Comparison of ENCODE assay signal across 8 cellular contexts in genomic region chr7:74657692-74658170, GRCh38. TPM values are rescaled to one million over a fixed set of nuclear protein-coding genes. Genes with fewer than 3 reads are reported as not detected.
DNase-seq lines count a peak whose midpoint lies in the region; ATAC-seq and TF ChIP-seq lines count a peak whose summit lies in the region.

TSS of gene GTF2I (plus strand) at chr7:74657718. CDS start at chr7:74689129, 31,411 bp downstream.

- TF ChIP-seq CTCF in fibroblast of villous mesenchyme (IDR thresholded peaks at IDR 0.05; ENCODE audit: insufficient read depth, low read depth, low read length) = no peak
- no peak for TF ChIP-seq CTCF in omental fat pad (IDR thresholded peaks at IDR 0.05)

- H3K4me3 ChIP-seq in BLaER1 treated with 17β-estradiol and CSF1 and Interleukin-3, amounts not matched to agents 10 nM and 100 nM = peak within 1 kb of the TSS; percentile 96 to 99 (median 98)
- peak within 1 kb of the TSS; percentile 76 for H3K4me3 ChIP-seq in fibroblast of villous mesenchyme (ENCODE audit: low read depth, low read length)

- no peaks in the 10 kb centered on the region for H3K9me3 Mint-ChIP-seq in activated CD8-positive, alpha-beta T cell treated with anti-CD3 and anti-CD28 coated beads, Interleukin-2, amount 10 ng/mL, durations not matched to agents 7 days and 5 days (ENCODE audit: insufficient read depth)

- POLR2A ChIA-PET in activated CD8-positive, alpha-beta T cell treated with anti-CD3 and anti-CD28 coated beads, Interleukin-2, amount 10 ng/mL, durations not matched to agents 7 days and 5 days (lab: Charles Lee) = interaction anchor here (1.1 to 1.6 kb wide), 2 partner anchors 10 to 14 kb away, joined by 3 read pairs; no protein-coding TSS in a partner anchor

- peaks cover 41 to 44% (median 43%) of the 10 kb centered on the region in 11 experiments for H4K20me1 ChIP-seq in BLaER1 treated with 17β-estradiol and CSF1 and Interleukin-3, amounts not matched to agents 10 nM and 100 nM

- no peak for DNase-seq in activated CD8-positive, alpha-beta T cell treated with anti-CD3 and anti-CD28 coated beads, Interleukin-2, amount 10 ng/mL, durations not matched to agents 7 days and 5 days
- DNase-seq in fibroblast of villous mesenchyme (ENCODE audit: low read depth) (no peak), omental fat pad (ENCODE audit: low spot score) (no peak), HPDE6-E6E7 (ENCODE audit: extremely low spot score) (no peak), 8988T (no peak)

- H3K27ac ChIP-seq in BLaER1 treated with 17β-estradiol and CSF1 and Interleukin-3, amounts not matched to agents 10 nM and 100 nM = peak within 1 kb of the TSS; percentile 93 to 100 (median 100)

- H3K4me2 ChIP-seq in BLaER1 treated with 17β-estradiol and CSF1 and Interleukin-3, amounts not matched to agents 10 nM and 100 nM = peak within 1 kb of the TSS; percentile 95 to 100 (median 97)

- ATAC-seq in GM19397 (IDR thresholded peaks at IDR 0.05; ENCODE audit: unreplicated experiment) (peak; percentile 20), HG03457 (IDR thresholded peaks at IDR 0.05; ENCODE audit: unreplicated experiment) (peak; percentile 8), omental fat pad (ENCODE audit: low FRiP score) (peak; percentile 38)
- peak; percentile 45 for ATAC-seq in activated CD8-positive, alpha-beta T cell treated with anti-CD3 and anti-CD28 coated beads, Interleukin-2, amount 10 ng/mL, durations not matched to agents 7 days and 5 days

- peaks cover 26% of the 10 kb centered on the region for H3K36me3 Mint-ChIP-seq in activated CD8-positive, alpha-beta T cell treated with anti-CD3 and anti-CD28 coated beads, Interleukin-2, amount 10 ng/mL, durations not matched to agents 7 days and 5 days (ENCODE audit: low read depth)

- H3K9ac ChIP-seq in BLaER1 treated with 17β-estradiol and CSF1 and Interleukin-3, amounts not matched to agents 10 nM and 100 nM = peak within 1 kb of the TSS; percentile 98 to 100 (median 100)

- H3K27me3 ChIP-seq in BLaER1 treated with 17β-estradiol and CSF1 and Interleukin-3, amounts not matched to agents 10 nM and 100 nM = no peaks in the 10 kb centered on the region

- H3K27ac Mint-ChIP-seq in activated CD8-positive, alpha-beta T cell treated with anti-CD3 and anti-CD28 coated beads, Interleukin-2, amount 10 ng/mL, durations not matched to agents 7 days and 5 days = peak within 1 kb of the TSS; percentile 91

- CTCF ChIA-PET in activated CD8-positive, alpha-beta T cell treated with anti-CD3 and anti-CD28 coated beads, Interleukin-2, amount 10 ng/mL, durations not matched to agents 7 days and 5 days (lab: Charles Lee) = interaction anchor here (0.6 kb wide), 1 partner anchor 21 kb away, joined by 3 read pairs; no protein-coding TSS in a partner anchor

- H3K4me1 Mint-ChIP-seq in activated CD8-positive, alpha-beta T cell treated with anti-CD3 and anti-CD28 coated beads, Interleukin-2, amount 10 ng/mL, durations not matched to agents 7 days and 5 days (ENCODE audit: low read depth) = peaks cover 57% of the 10 kb centered on the region

- H3K36me3 ChIP-seq in BLaER1 treated with 17β-estradiol and CSF1 and Interleukin-3, amounts not matched to agents 10 nM and 100 nM = peaks cover 0 to 25% (median 11%) of the 10 kb centered on the region in 11 experiments; a peak in 10 of 22 replicates

- peaks cover 52 to 78% (median 66%) of the 10 kb centered on the region in 10 experiments for H3K4me1 ChIP-seq in BLaER1 treated with 17β-estradiol and CSF1 and Interleukin-3, amounts not matched to agents 10 nM and 100 nM

- H3K27me3 Mint-ChIP-seq in activated CD8-positive, alpha-beta T cell treated with anti-CD3 and anti-CD28 coated beads, Interleukin-2, amount 10 ng/mL, durations not matched to agents 7 days and 5 days (ENCODE audit: low read depth) = no peaks in the 10 kb centered on the region

- H3K9me3 ChIP-seq in BLaER1 treated with 17β-estradiol and CSF1 and Interleukin-3, amounts not matched to agents 10 nM and 100 nM (replicated peaks in 1 of 11) = no peaks in the 10 kb centered on the region

- H3K4me3 Mint-ChIP-seq in activated CD8-positive, alpha-beta T cell treated with anti-CD3 and anti-CD28 coated beads, Interleukin-2, amount 10 ng/mL, durations not matched to agents 7 days and 5 days = peak within 1 kb of the TSS; percentile 86

RNA-seq across cellular contexts. Expression of gene GTF2I, which starts in this region (rescaled TPM):
- 100 to 1,000 TPM; 173 to 177 TPM for total RNA-seq in activated CD8-positive, alpha-beta T cell treated with anti-CD3 and anti-CD28 coated beads, Interleukin-2, amount 10 ng/mL, durations not matched to agents 7 days and 5 days
- total RNA-seq in fibroblast of villous mesenchyme (166 and 193 TPM in 2 replicates), omental fat pad (100 to 1,000 TPM; 119 to 178 (median 138) TPM)
